ENCODE assay signal across 8 cellular contexts in the genomic region with DNA sequence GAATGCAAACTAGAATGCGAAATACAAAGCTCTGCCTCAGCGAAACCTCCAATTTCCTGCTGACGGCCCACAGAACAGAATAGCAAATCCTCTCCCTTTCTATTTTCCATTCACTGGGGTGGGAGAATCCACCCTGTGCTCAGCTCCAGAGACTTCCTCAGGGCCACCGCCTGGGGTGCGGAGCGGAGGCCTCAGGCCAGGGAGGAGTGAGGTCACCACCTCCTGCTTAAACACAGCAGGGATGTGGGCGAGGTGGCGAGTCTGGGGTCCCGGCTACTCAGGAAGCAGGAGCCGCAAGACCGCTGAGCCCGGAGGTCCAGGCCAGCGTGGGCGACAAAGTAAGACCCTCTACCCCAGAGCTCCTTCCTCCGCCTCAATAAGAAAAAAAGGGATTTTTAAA. TPM values are rescaled to one million over a fixed set of nuclear protein-coding genes. Genes with fewer than 3 reads are reported as not detected.
DNase-seq lines count a peak whose midpoint lies in the region; TF ChIP-seq lines count a peak whose summit lies in the region.

No MANE protein-coding gene starts in this region.

- in situ Hi-C loops in GM13976 (cut with MboI; ENCODE audit: low sequenced_read_pairs, unreplicated experiment), result no loop called here

- peaks cover 22% of the 10 kb centered on the region for H3K36me3 Mint-ChIP-seq in activated naive CD4-positive, alpha-beta T cell treated with anti-CD3 and anti-CD28 coated beads, Interleukin-2, amount 10 ng/mL, durations not matched to agents 7 days and 5 days
- H3K36me3 Mint-ChIP-seq in chondrocyte (ENCODE audit: low read depth) (peaks cover 6% of the 10 kb centered on the region), mesothelial cell of epicardium (peaks cover 8% of the 10 kb centered on the region), type B pancreatic cell (peaks cover 9% of the 10 kb centered on the region)

- H3K4me3 Mint-ChIP-seq in activated naive CD4-positive, alpha-beta T cell treated with anti-CD3 and anti-CD28 coated beads, Interleukin-2, amount 10 ng/mL, durations not matched to agents 7 days and 5 days, result peak overlapping the region; percentile 86
- H3K4me3 Mint-ChIP-seq in chondrocyte (ENCODE audit: unreplicated experiment), result peak overlapping the region; percentile 88
- peak overlapping the region; percentile 91 for H3K4me3 Mint-ChIP-seq in mesothelial cell of epicardium
- H3K4me3 Mint-ChIP-seq in type B pancreatic cell, result peak overlapping the region; percentile 95

- H3K9me3 Mint-ChIP-seq in activated naive CD4-positive, alpha-beta T cell treated with anti-CD3 and anti-CD28 coated beads, Interleukin-2, amount 10 ng/mL, durations not matched to agents 7 days and 5 days, result peaks cover 27% of the 10 kb centered on the region
- H3K9me3 Mint-ChIP-seq in chondrocyte (ENCODE audit: low read depth) (no peaks in the 10 kb centered on the region), mesothelial cell of epicardium (no peaks in the 10 kb centered on the region), type B pancreatic cell (peaks cover 5% of the 10 kb centered on the region)

- DNase-seq in activated naive CD4-positive, alpha-beta T cell treated with anti-CD3 and anti-CD28 coated beads, Interleukin-2, amount 10 ng/mL, durations not matched to agents 7 days and 5 days, result no peak
- no peak for DNase-seq in activated naive CD4-positive, alpha-beta T cell treated with Interleukin-2 at 50 U/mL for 16 hours
- DNase-seq in chondrocyte (ENCODE audit: low spot score) (no peak), mesothelial cell of epicardium (ENCODE audit: low spot score in 2 of 2, unreplicated experiment in 2 of 2) (no peak), type B pancreatic cell (ENCODE audit: extremely low spot score, unreplicated experiment) (no peak), Ammon's horn (ENCODE audit: low spot score) (no peak), GM13976 (ENCODE audit: low spot score) (no peak)
- DNase-seq in activated CD4-positive, alpha-beta T cell treated with anti-CD3 and anti-CD28 coated beads, Interleukin-2, amount 50 U/mL, for 4 hours, result no peak

- CTCF ChIA-PET in activated naive CD4-positive, alpha-beta T cell treated with anti-CD3 and anti-CD28 coated beads, Interleukin-2, amount 10 ng/mL, durations not matched to agents 7 days and 5 days (lab: Charles Lee), result no interaction called here

- no peaks in the 10 kb centered on the region for H3K27me3 Mint-ChIP-seq in activated naive CD4-positive, alpha-beta T cell treated with anti-CD3 and anti-CD28 coated beads, Interleukin-2, amount 10 ng/mL, durations not matched to agents 7 days and 5 days
- H3K27me3 Mint-ChIP-seq in chondrocyte (ENCODE audit: low read depth) (no peaks in the 10 kb centered on the region), mesothelial cell of epicardium (ENCODE audit: low read depth) (no peaks in the 10 kb centered on the region), type B pancreatic cell (no peaks in the 10 kb centered on the region)

- peak overlapping the region; percentile 92 for H3K27ac Mint-ChIP-seq in activated naive CD4-positive, alpha-beta T cell treated with anti-CD3 and anti-CD28 coated beads, Interleukin-2, amount 10 ng/mL, durations not matched to agents 7 days and 5 days
- H3K27ac Mint-ChIP-seq in chondrocyte (ENCODE audit: unreplicated experiment) (peak overlapping the region; percentile 96), mesothelial cell of epicardium (peak overlapping the region; percentile 99), type B pancreatic cell (peak overlapping the region; percentile 98)

- peaks cover 15% of the 10 kb centered on the region for H3K4me1 Mint-ChIP-seq in activated naive CD4-positive, alpha-beta T cell treated with anti-CD3 and anti-CD28 coated beads, Interleukin-2, amount 10 ng/mL, durations not matched to agents 7 days and 5 days
- H3K4me1 Mint-ChIP-seq in chondrocyte (ENCODE audit: low read depth) (peaks cover 27% of the 10 kb centered on the region), mesothelial cell of epicardium (peaks cover 41% of the 10 kb centered on the region), type B pancreatic cell (ENCODE audit: unreplicated experiment) (peaks cover 27% of the 10 kb centered on the region)

- no peak for TF ChIP-seq CTCF in chondrocyte (IDR thresholded peaks at IDR 0.05)
- no peak for TF ChIP-seq CTCF in mesothelial cell of epicardium (IDR thresholded peaks at IDR 0.05; ENCODE audit: unreplicated experiment)
- TF ChIP-seq CTCF in type B pancreatic cell (conservative IDR thresholded peaks at IDR 0.05), result no peak
- TF ChIP-seq CTCF in GM13976 (IDR thresholded peaks at IDR 0.05; ENCODE audit: borderline replicate concordance, control extremely low read depth, extremely low read depth, insufficient read depth, missing control alignments), result no peak

RNA-seq across cellular contexts. Expression of a gene that starts 0.7 kb away (rescaled TPM):
- total RNA-seq in chondrocyte, result 15.6 to 19.8 TPM (median 16.0 TPM) in 3 replicates
- total RNA-seq in mesothelial cell of epicardium, result 36.1 to 41.5 TPM (median 36.9 TPM) in 3 replicates
- 30.4 and 33.5 TPM in 2 replicates for total RNA-seq in type B pancreatic cell (ENCODE audit: low replicate concordance)

RNA-seq across cellular contexts. Expression of a gene that starts 25.1 kb away (rescaled TPM):
- total RNA-seq in chondrocyte (4.4 to 5.4 TPM (median 5.0 TPM) in 3 replicates), mesothelial cell of epicardium (14.0 to 15.3 TPM (median 14.3 TPM) in 3 replicates), type B pancreatic cell (ENCODE audit: low replicate concordance) (8.9 and 12.5 TPM in 2 replicates)

RNA-seq across cellular contexts. Expression of a gene that starts 40.7 kb away (rescaled TPM):
- total RNA-seq in chondrocyte (11.5 to 20.0 TPM (median 16.7 TPM) in 3 replicates), mesothelial cell of epicardium (30.6 to 35.5 TPM (median 33.8 TPM) in 3 replicates), type B pancreatic cell (ENCODE audit: low replicate concordance) (32.4 and 45.1 TPM in 2 replicates)
